In the genomic region with DNA sequence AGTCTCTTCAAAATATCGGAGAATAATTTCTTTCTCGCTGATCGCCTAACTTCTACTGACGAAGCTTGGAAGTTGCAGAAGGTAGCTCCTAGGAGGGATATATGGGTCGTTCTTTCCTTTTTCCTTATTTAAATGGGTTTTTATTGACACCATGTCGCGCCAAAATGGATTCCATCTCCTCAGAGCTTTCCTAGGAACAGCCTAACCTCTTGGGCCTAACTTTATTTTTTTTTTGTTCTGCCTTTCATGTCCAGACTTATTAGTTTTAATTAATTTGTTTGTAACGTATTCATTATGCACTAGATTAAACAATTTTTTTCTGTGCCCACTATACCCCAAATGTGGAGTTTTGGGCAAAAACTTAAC, we compare ENCODE assay signal across 8 cellular contexts.
DNase-seq lines count a peak whose midpoint lies in the region; ATAC-seq and TF ChIP-seq lines count a peak whose summit lies in the region.

No MANE protein-coding gene starts in this region.

- DNase-seq in NCI-H748 treated with DMSO at 0.1 percent for 48 hours (lab: John Stamatoyannopoulos, UW) (peak; percentile 9), NCI-H748 (lab: John Stamatoyannopoulos, UW; ENCODE audit: unreplicated experiment) (no peak), RKO (ENCODE audit: low spot score) (peak; percentile 32), epithelial cell of proximal tubule (ENCODE audit: low read depth) (no peak), osteocyte (ENCODE audit: extremely low spot score, unreplicated experiment) (no peak), hepatic stellate cell (ENCODE audit: low spot score) (no peak), hippocampal formation (lab: John Stamatoyannopoulos, UW) (no peak)

- TF ChIP-seq CTCF in epithelial cell of proximal tubule (conservative IDR thresholded peaks at IDR 0.05; ENCODE audit: low read depth, low read length) (no peak), osteocyte (IDR thresholded peaks at IDR 0.05) (no peak)

- H3K4me3 ChIP-seq in epithelial cell of proximal tubule (ENCODE audit: low read depth, low read length), result peak overlapping the region; percentile 81

- peaks cover 18% of the 10 kb centered on the region for H3K36me3 Mint-ChIP-seq in osteocyte (ENCODE audit: unreplicated experiment)

- H3K27ac Mint-ChIP-seq in osteocyte (ENCODE audit: unreplicated experiment), result peak overlapping the region; percentile 96

- H3K4me3 Mint-ChIP-seq in osteocyte (ENCODE audit: unreplicated experiment), result peak overlapping the region; percentile 93

- H3K4me1 Mint-ChIP-seq in osteocyte (ENCODE audit: unreplicated experiment), result peaks cover 24% of the 10 kb centered on the region

- no peaks in the 10 kb centered on the region for H3K9me3 Mint-ChIP-seq in osteocyte (ENCODE audit: unreplicated experiment)

- H3K27me3 Mint-ChIP-seq in osteocyte (ENCODE audit: unreplicated experiment), result no peaks in the 10 kb centered on the region

- no peak for ATAC-seq in HG03196 (IDR thresholded peaks at IDR 0.05; ENCODE audit: unreplicated experiment)

Comparison
In these comparisons a context has a peak if more than half of its experiments do, and no peak if none do; other contexts are left out.
1. DNase-seq: peak in NCI-H748 treated with DMSO at 0.1 percent for 48 hours (single experiment) and RKO (single experiment); none in NCI-H748 (single experiment), epithelial cell of proximal tubule (single experiment), osteocyte (single experiment), hepatic stellate cell (single experiment) and hippocampal formation (0 of 2).